In genomic region chr6:163249651-163250101, GRCh38 we compare ENCODE assay signal across 13 cellular contexts.
A peak's percentile ranks its signal among the peaks of the same experiment; 100 is the strongest.
DNase-seq lines count a peak whose midpoint lies in the region; ATAC-seq lines count a peak whose summit lies in the region.
"Had no signal": no experiment of that assay in that cellular context is flagged by ENCODE, and none has a peak within 500 bp of the region (broad histone marks: within the 10 kb centered on the region; RNA-seq: fewer than 3 reads in every experiment).

No MANE protein-coding gene starts in this region.

- no peaks in the 10 kb centered on the region for H3K9me3 Mint-ChIP-seq in stimulated activated effector memory CD8-positive, alpha-beta T cell treated with anti-CD3 and anti-CD28 coated beads, Interleukin-12 subunit alpha, Interleukin-12 subunit beta, amount 100 ng/mL, for 72 hours
- H3K9me3 Mint-ChIP-seq in effector memory CD8-positive, alpha-beta T cell = no peaks in the 10 kb centered on the region
- H3K9me3 Mint-ChIP-seq: T-helper 2 cell treated with Interferon-gamma antibody and Interleukin-4, amounts not matched to agents 5 μg/mL and 100 μg/mL, for 36 hours had no signal

- no peak overlapping the region for H3K4me3 Mint-ChIP-seq in stimulated activated effector memory CD8-positive, alpha-beta T cell treated with anti-CD3 and anti-CD28 coated beads, Interleukin-12 subunit alpha, Interleukin-12 subunit beta, amount 100 ng/mL, for 72 hours
- no peak overlapping the region for H3K4me3 Mint-ChIP-seq in effector memory CD8-positive, alpha-beta T cell
- H3K4me3 Mint-ChIP-seq: T-helper 2 cell treated with Interferon-gamma antibody and Interleukin-4, amounts not matched to agents 5 μg/mL and 100 μg/mL, for 36 hours had no signal

- peaks cover 4% of the 10 kb centered on the region for H3K4me1 Mint-ChIP-seq in stimulated activated effector memory CD8-positive, alpha-beta T cell treated with anti-CD3 and anti-CD28 coated beads, Interleukin-12 subunit alpha, Interleukin-12 subunit beta, amount 100 ng/mL, for 72 hours
- H3K4me1 Mint-ChIP-seq in effector memory CD8-positive, alpha-beta T cell (ENCODE audit: low read depth in 2 of 2) = peaks cover 0 to 3% of the 10 kb centered on the region in 2 donors

- ATAC-seq in stimulated activated effector memory CD8-positive, alpha-beta T cell treated with anti-CD3 and anti-CD28 coated beads, Interleukin-12 subunit alpha, Interleukin-12 subunit beta, amount 100 ng/mL, for 72 hours = peak; percentile 44
- ATAC-seq in effector memory CD8-positive, alpha-beta T cell (replicated peaks) = no peak

- peaks cover 17 to 53% of the 10 kb centered on the region in 2 donors for H3K27me3 Mint-ChIP-seq in effector memory CD8-positive, alpha-beta T cell

- DNase-seq in NCI-H748 (lab: John Stamatoyannopoulos, UW; ENCODE audit: unreplicated experiment) = peak; percentile 27
- DNase-seq in NCI-H748 treated with DMSO at 0.1 percent for 48 hours (lab: John Stamatoyannopoulos, UW) = no peak
- peak; percentile 81 for DNase-seq in RPMI7951 (ENCODE audit: low read depth)
- peak; percentile 87 for DNase-seq in foreskin melanocyte
- no peak for DNase-seq in stimulated activated effector memory CD8-positive, alpha-beta T cell treated with anti-CD3 and anti-CD28 coated beads, Interleukin-12 subunit alpha, Interleukin-12 subunit beta, amount 100 ng/mL, for 72 hours (ENCODE audit: low spot score in 2 of 2)
- DNase-seq in effector memory CD8-positive, alpha-beta T cell = no peak
- no peak for DNase-seq in NCI-H2107 (lab: John Stamatoyannopoulos, UW)
- no peak for DNase-seq in DMS153 (lab: John Stamatoyannopoulos, UW)
- DNase-seq: 8988T; activated CD8-positive, alpha-beta memory T cell treated with anti-CD3 and anti-CD28 coated beads, Interleukin-2, amount 50 U/mL, for 4 hours; esophagus squamous epithelium; MM.1S had no signal

- no peak overlapping the region for H3K27ac Mint-ChIP-seq in stimulated activated effector memory CD8-positive, alpha-beta T cell treated with anti-CD3 and anti-CD28 coated beads, Interleukin-12 subunit alpha, Interleukin-12 subunit beta, amount 100 ng/mL, for 72 hours
- no peak overlapping the region for H3K27ac Mint-ChIP-seq in effector memory CD8-positive, alpha-beta T cell
- H3K27ac Mint-ChIP-seq: T-helper 2 cell treated with Interferon-gamma antibody and Interleukin-4, amounts not matched to agents 5 μg/mL and 100 μg/mL, for 36 hours had no signal

- no peaks in the 10 kb centered on the region for H3K36me3 Mint-ChIP-seq in stimulated activated effector memory CD8-positive, alpha-beta T cell treated with anti-CD3 and anti-CD28 coated beads, Interleukin-12 subunit alpha, Interleukin-12 subunit beta, amount 100 ng/mL, for 72 hours
- no peaks in the 10 kb centered on the region for H3K36me3 Mint-ChIP-seq in effector memory CD8-positive, alpha-beta T cell (ENCODE audit: insufficient read depth)

Comparison
In these comparisons a context has a peak if more than half of its experiments do, and no peak if none do; other contexts are left out.
1. DNase-seq: peak in NCI-H748 (single experiment), RPMI7951 (single experiment) and foreskin melanocyte (single experiment); none in NCI-H748 treated with DMSO at 0.1 percent for 48 hours (single experiment), stimulated activated effector memory CD8-positive, alpha-beta T cell treated with anti-CD3 and anti-CD28 coated beads, Interleukin-12 subunit alpha, Interleukin-12 subunit beta, amount 100 ng/mL, for 72 hours (0 of 2), effector memory CD8-positive, alpha-beta T cell (0 of 3), NCI-H2107 (single experiment) and DMS153 (single experiment).